Comparison of ENCODE assay signal across 15 cellular contexts in genomic region chr11:75239551-75240290, GRCh38. TPM values are rescaled to one million over a fixed set of nuclear protein-coding genes. Genes with fewer than 3 reads are reported as not detected.
A peak's percentile ranks its signal among the peaks of the same experiment; 100 is the strongest.
DNase-seq lines count a peak whose midpoint lies in the region; ATAC-seq and TF ChIP-seq lines count a peak whose summit lies in the region.
"Had no signal": no experiment of that assay in that cellular context is flagged by ENCODE, and none has a peak within 500 bp of the region (broad histone marks: within the 10 kb centered on the region; RNA-seq: fewer than 3 reads in every experiment).

No MANE protein-coding gene starts in this region.

- H3K4me1 ChIP-seq in NT2/D1 (ENCODE audit: insufficient read depth, insufficient read length) (no peaks in the 10 kb centered on the region), neural progenitor cell (peaks cover 17% of the 10 kb centered on the region)
- peaks cover 7% of the 10 kb centered on the region for H3K4me1 ChIP-seq in effector memory CD4-positive, alpha-beta T cell (ENCODE audit: control insufficient read depth, insufficient read depth, low read length, poor library complexity, severe bottlenecking)

- H2AFZ ChIP-seq in neural progenitor cell (replicated peaks) = no peak overlapping the region

- peak overlapping the region; percentile 64 for H3K9ac ChIP-seq in NT2/D1 (ENCODE audit: insufficient read length, low read depth)
- H3K9ac ChIP-seq in neural progenitor cell = no peak overlapping the region

- DNase-seq in T-helper 1 cell (no peak), NT2/D1 (ENCODE audit: low read depth, low spot score) (no peak), neural progenitor cell (ENCODE audit: low spot score) (no peak)
- no peak for DNase-seq in effector memory CD4-positive, alpha-beta T cell
- DNase-seq: cortex of kidney, DMS153, GOT3, NCI-H1092, trophoblast cell had no signal

- H3K4me2 ChIP-seq in neural progenitor cell = peak overlapping the region; percentile 75

- peaks cover 21% of the 10 kb centered on the region for H4K20me1 ChIP-seq in neural progenitor cell (ENCODE audit: low read depth)

- TF ChIP-seq CTCF in neural progenitor cell (IDR thresholded peaks at IDR 0.05) = no peak

- H3K27ac Mint-ChIP-seq in T-helper 1 cell treated with Interleukin-12 subunit alpha and Interleukin-12 subunit beta and Interleukin-4 antibody, amounts not matched to agents 30 μg/mL and 1 μg/mL, for 36 hours = no peak overlapping the region
- no peak overlapping the region for H3K27ac Mint-ChIP-seq in neural progenitor cell

- H3K36me3 Mint-ChIP-seq in T-helper 1 cell treated with Interleukin-12 subunit alpha and Interleukin-12 subunit beta and Interleukin-4 antibody, amounts not matched to agents 30 μg/mL and 1 μg/mL, for 36 hours (ENCODE audit: low read depth) = no peaks in the 10 kb centered on the region
- H3K36me3 Mint-ChIP-seq in neural progenitor cell = no peaks in the 10 kb centered on the region

- peaks cover 4% of the 10 kb centered on the region for H3K4me1 Mint-ChIP-seq in T-helper 1 cell treated with Interleukin-12 subunit alpha and Interleukin-12 subunit beta and Interleukin-4 antibody, amounts not matched to agents 30 μg/mL and 1 μg/mL, for 36 hours (ENCODE audit: low read depth)
- peaks cover 14% of the 10 kb centered on the region for H3K4me1 Mint-ChIP-seq in neural progenitor cell

- H3K9me3 Mint-ChIP-seq in T-helper 1 cell treated with Interleukin-12 subunit alpha and Interleukin-12 subunit beta and Interleukin-4 antibody, amounts not matched to agents 30 μg/mL and 1 μg/mL, for 36 hours = no peaks in the 10 kb centered on the region
- H3K9me3 Mint-ChIP-seq in neural progenitor cell = no peaks in the 10 kb centered on the region

- no peaks in the 10 kb centered on the region for H3F3A ChIP-seq in neural progenitor cell (ENCODE audit: low read depth)

- H3K9me3 ChIP-seq in NT2/D1 (ENCODE audit: insufficient read depth, low read length) = peaks cover 14% of the 10 kb centered on the region; the same call in 1 of the 2 replicates
- no peaks in the 10 kb centered on the region for H3K9me3 ChIP-seq in effector memory CD4-positive, alpha-beta T cell (ENCODE audit: control insufficient read depth, low read length)
- no peaks in the 10 kb centered on the region for H3K9me3 ChIP-seq in neural progenitor cell (ENCODE audit: low read depth)

- H3K79me2 ChIP-seq in neural progenitor cell (ENCODE audit: low read depth) = no peaks in the 10 kb centered on the region

- H3K4me3 ChIP-seq in NT2/D1 (ENCODE audit: insufficient read length, low read depth) (peak overlapping the region; percentile 15), neural progenitor cell (peak overlapping the region; percentile 48)
- H3K4me3 ChIP-seq in effector memory CD4-positive, alpha-beta T cell (ENCODE audit: insufficient read depth, low read depth, low read length, poor library complexity, severe bottlenecking) = peak overlapping the region; percentile 56

- H3K4me3 Mint-ChIP-seq in T-helper 1 cell treated with Interleukin-12 subunit alpha and Interleukin-12 subunit beta and Interleukin-4 antibody, amounts not matched to agents 30 μg/mL and 1 μg/mL, for 36 hours = peak overlapping the region; percentile 72
- H3K4me3 Mint-ChIP-seq in neural progenitor cell = peak overlapping the region; percentile 84

- H3K27ac ChIP-seq in effector memory CD4-positive, alpha-beta T cell (ENCODE audit: insufficient read depth, low read length, poor library complexity, severe bottlenecking) = no peak overlapping the region
- H3K27ac ChIP-seq in neural progenitor cell = no peak overlapping the region

- no peaks in the 10 kb centered on the region for H3K36me3 ChIP-seq in NT2/D1 (ENCODE audit: insufficient read depth, insufficient read length, low read length)
- no peaks in the 10 kb centered on the region for H3K36me3 ChIP-seq in effector memory CD4-positive, alpha-beta T cell (ENCODE audit: control insufficient read depth, insufficient read depth, low read length)
- H3K36me3 ChIP-seq in neural progenitor cell = no peaks in the 10 kb centered on the region

- no peak for ATAC-seq in GM21381 (IDR thresholded peaks at IDR 0.05; ENCODE audit: unreplicated experiment)
- no peak for ATAC-seq in HG03095 (IDR thresholded peaks at IDR 0.05; ENCODE audit: unreplicated experiment)
- no peak for ATAC-seq in GM21529 (IDR thresholded peaks at IDR 0.05; ENCODE audit: unreplicated experiment)

- peaks cover 68% of the 10 kb centered on the region for H3K27me3 Mint-ChIP-seq in T-helper 1 cell treated with Interleukin-12 subunit alpha and Interleukin-12 subunit beta and Interleukin-4 antibody, amounts not matched to agents 30 μg/mL and 1 μg/mL, for 36 hours (ENCODE audit: low read depth)
- peaks cover 40% of the 10 kb centered on the region for H3K27me3 Mint-ChIP-seq in neural progenitor cell (ENCODE audit: insufficient read depth, low read depth)

- H3K27me3 ChIP-seq in NT2/D1 (ENCODE audit: insufficient read depth, insufficient read length) (peaks cover 28% of the 10 kb centered on the region), neural progenitor cell (peaks cover 77% of the 10 kb centered on the region)
- peaks cover 16% of the 10 kb centered on the region for H3K27me3 ChIP-seq in effector memory CD4-positive, alpha-beta T cell (replicated peaks; ENCODE audit: control insufficient read depth, insufficient read depth, low read length, poor library complexity, severe bottlenecking)

RNA-seq across cellular contexts. Expression of gene TPBGL, which starts 0.9 kb away (rescaled TPM):
- not detected in 2 replicates for total RNA-seq in neural progenitor cell (ENCODE audit: low replicate concordance)
- total RNA-seq: A172, RPMI7951 had no signal
